Comparison of ENCODE assay signal across 31 cellular contexts in the genomic region with DNA sequence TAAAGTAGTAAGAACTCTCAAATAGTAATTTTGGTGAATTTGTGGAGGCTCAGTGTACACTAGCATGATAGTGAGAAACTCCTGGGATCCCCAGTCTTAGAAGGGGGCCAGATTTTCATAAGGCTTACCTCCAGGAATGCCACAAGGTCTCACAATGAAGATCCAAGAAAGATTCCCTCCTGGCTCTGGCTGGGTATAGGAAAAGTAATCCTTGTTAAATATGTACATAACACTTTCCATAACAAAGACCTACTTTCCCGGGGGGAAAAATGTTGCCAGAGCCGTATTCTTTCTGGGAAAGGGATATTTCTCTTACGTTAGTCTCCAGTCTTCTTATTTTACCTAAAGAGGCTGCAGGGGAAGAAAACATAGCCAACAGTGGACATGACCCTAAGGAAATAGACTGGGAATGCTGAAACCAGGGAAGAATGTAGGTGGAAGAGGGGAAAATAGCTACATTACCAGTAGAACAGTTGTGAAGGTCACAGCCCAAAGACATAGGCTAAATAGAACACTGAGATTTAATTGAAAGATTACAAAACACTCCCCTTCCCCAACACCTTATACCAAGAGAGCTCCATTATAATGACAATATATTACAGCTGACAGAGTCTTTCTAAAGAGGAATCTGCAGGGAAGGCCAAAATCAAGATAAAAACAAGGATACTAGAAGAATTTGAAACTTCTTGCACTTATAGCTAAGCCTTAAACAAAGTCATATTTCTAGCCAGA. TPM values are rescaled to one million over a fixed set of nuclear protein-coding genes. Genes with fewer than 3 reads are reported as not detected.
"Had no signal": no experiment of that assay in that cellular context is flagged by ENCODE, and none has a peak within 500 bp of the region (broad histone marks: within the 10 kb centered on the region; RNA-seq: fewer than 3 reads in every experiment).

No MANE protein-coding gene starts in this region.

- DNase-seq: dermis blood vessel endothelial cell; effector memory CD4-positive, alpha-beta T cell; esophagus squamous epithelium; foreskin melanocyte; glutamatergic neuron; heart right ventricle; hypothalamus; immature natural killer cell; islet precursor cell; kidney glomerular epithelial cell; left ventricle myocardium superior; lower lobe of right lung; naive thymus-derived CD8-positive, alpha-beta T cell; nephron progenitor cell; nucleus accumbens; stimulated activated CD4-positive, alpha-beta T cell treated with anti-CD3 and anti-CD28 coated beads, Interleukin-12 subunit alpha, Interleukin-12 subunit beta, amount 100 ng/mL, for 4 hours; stimulated activated CD4-positive, alpha-beta T cell treated with anti-CD3 and anti-CD28 coated beads, Interleukin-1b, Interleukin-23, amount 100 ng/mL, for 48 hours; stimulated activated CD4-positive, alpha-beta T cell treated with anti-CD3 and anti-CD28 coated beads, Interleukin-4, amount 100 ng/mL, for 1 hour; stimulated activated CD8-positive, alpha-beta memory T cell treated with anti-CD3 and anti-CD28 coated beads, Interleukin-4, amount 100 ng/mL, for 48 hours; stimulated activated naive CD4-positive, alpha-beta T cell; stimulated activated naive CD8-positive, alpha-beta T cell treated with anti-CD3 and anti-CD28 coated beads, Interleukin-15, amount 100 ng/mL, for 72 hours; transverse colon; upper lobe of right lung had no signal

- H3K36me3 ChIP-seq: esophagus squamous epithelium, heart right ventricle, lower lobe of right lung, prostate gland, right atrium auricular region, suprapubic skin, transverse colon, upper lobe of right lung had no signal

- H3K27me3 ChIP-seq: esophagus squamous epithelium, heart right ventricle, right atrium auricular region, suprapubic skin, transverse colon, upper lobe of right lung had no signal

- H3K27ac ChIP-seq: coronary artery, esophagus squamous epithelium, heart right ventricle, lower lobe of right lung, prostate gland, right atrium auricular region, suprapubic skin, transverse colon, upper lobe of right lung had no signal

- H3K4me1 ChIP-seq: esophagus squamous epithelium, heart right ventricle, lower lobe of right lung, prostate gland, right atrium auricular region, suprapubic skin, transverse colon, upper lobe of right lung had no signal

- H3K4me1 Mint-ChIP-seq: immature natural killer cell, nephron progenitor cell had no signal

- H3K4me3 ChIP-seq: coronary artery, esophagus squamous epithelium, heart right ventricle, lower lobe of right lung, prostate gland, right atrium auricular region, smooth muscle cell, suprapubic skin, transverse colon, upper lobe of right lung had no signal

- H3K4me2 ChIP-seq: smooth muscle cell had no signal

- H3K4me3 Mint-ChIP-seq: immature natural killer cell; naive thymus-derived CD8-positive, alpha-beta T cell; nephron progenitor cell; stimulated activated naive CD8-positive, alpha-beta T cell treated with anti-CD3 and anti-CD28 coated beads, Interleukin-15, amount 100 ng/mL, for 72 hours had no signal

- H3K27ac Mint-ChIP-seq: immature natural killer cell; nephron progenitor cell; stimulated activated naive CD8-positive, alpha-beta T cell treated with anti-CD3 and anti-CD28 coated beads, Interleukin-15, amount 100 ng/mL, for 72 hours had no signal

- ATAC-seq: heart right ventricle; left ventricle myocardium superior; lower lobe of right lung; naive thymus-derived CD8-positive, alpha-beta T cell; sciatic nerve; stimulated activated naive CD8-positive, alpha-beta T cell treated with anti-CD3 and anti-CD28 coated beads, Interleukin-15, amount 100 ng/mL, for 72 hours; upper lobe of right lung had no signal

- H3K9me3 ChIP-seq: esophagus squamous epithelium, prostate gland, suprapubic skin, transverse colon, upper lobe of right lung had no signal

RNA-seq across cellular contexts. Expression of gene ISM1, which starts 34.9 kb away (rescaled TPM):
- total RNA-seq: endothelial cell of umbilical vein, myocyte had no signal
- polyA plus RNA-seq: endothelial cell of umbilical vein had no signal
